1 cellular context compared by ENCODE assay signal in genomic region chrX:13734278-13735172, GRCh38.
TF ChIP-seq lines count a peak whose summit lies in the region.

OFD1 (plus strand) TSS chrX:13734748; CDS start chrX:13735072, 324 bp downstream.
TRAPPC2 (minus strand) TSS chrX:13734620; CDS start chrX:13719963, 14,657 bp downstream.

TF ChIP-seq in K562, 482 proteins besides CTCF, POLR2A, EP300 and RAD21 (continued from another document and continues in another):
- TF ChIP-seq ZNF174 (CRISPR knock-in tag; IDR thresholded peaks at IDR 0.05): no peak
- TF ChIP-seq RB1 (IDR thresholded peaks at IDR 0.05; ENCODE audit: low read depth): no peak
- TF ChIP-seq ATF3 (IDR thresholded peaks at IDR 0.05): no peak
- TF ChIP-seq ATF3 (CRISPR knock-in tag; conservative IDR thresholded peaks at IDR 0.05): no peak
- TF ChIP-seq PTTG1 (tag; IDR thresholded peaks at IDR 0.05; ENCODE audit: low read depth): no peak
- TF ChIP-seq ZNF655 (CRISPR knock-in tag; IDR thresholded peaks at IDR 0.05): no peak
- TF ChIP-seq SMARCB1 (IDR thresholded peaks at IDR 0.05; ENCODE audit: insufficient read length, low read depth): no peak
- TF ChIP-seq ZEB2 (IDR thresholded peaks at IDR 0.05): peak; percentile 88
- peak; percentile 41 for TF ChIP-seq HDAC3 (IDR thresholded peaks at IDR 0.05; ENCODE audit: borderline replicate concordance, partially characterized antibody)
- peak; percentile 89 for TF ChIP-seq GABPA (tag; conservative IDR thresholded peaks at IDR 0.05; ENCODE audit: low read depth)
- TF ChIP-seq ZNF12 (CRISPR knock-in tag; IDR thresholded peaks at IDR 0.05): no peak
- TF ChIP-seq ZNF175 (CRISPR knock-in tag; IDR thresholded peaks at IDR 0.05; ENCODE audit: low read depth): no peak
- no peak for TF ChIP-seq E2F8 (IDR thresholded peaks at IDR 0.05; ENCODE audit: low read depth, partially characterized antibody)
- no peak for TF ChIP-seq PKNOX1 (IDR thresholded peaks at IDR 0.05)
- no peak for TF ChIP-seq ZBTB12 (CRISPR knock-in tag; IDR thresholded peaks at IDR 0.05)
- peak; percentile 88 for TF ChIP-seq GABPB1 (CRISPR knock-in tag; IDR thresholded peaks at IDR 0.05)
- TF ChIP-seq MEIS2 (IDR thresholded peaks at IDR 0.05; ENCODE audit: partially characterized antibody): no peak
- TF ChIP-seq ZBTB26 (CRISPR knock-in tag; IDR thresholded peaks at IDR 0.05): no peak
- TF ChIP-seq ZNF764 (CRISPR knock-in tag; IDR thresholded peaks at IDR 0.05; ENCODE audit: low read depth): no peak
- TF ChIP-seq PBX2 (CRISPR knock-in tag; IDR thresholded peaks at IDR 0.05; ENCODE audit: low read depth): no peak
- TF ChIP-seq PBX2 (tag; conservative IDR thresholded peaks at IDR 0.05; ENCODE audit: low read depth): no peak
- TF ChIP-seq RBM25 (IDR thresholded peaks at IDR 0.05; ENCODE audit: low read depth, low read length, severe bottlenecking): peak; percentile 82
- no peak for TF ChIP-seq CEBPB (tag; IDR thresholded peaks at IDR 0.05)
- TF ChIP-seq CCNT2 (IDR thresholded peaks at IDR 0.05; ENCODE audit: borderline replicate concordance, extremely low read depth, insufficient read length, low read depth, low read length): no peak
- TF ChIP-seq ELF4 (CRISPR knock-in tag; IDR thresholded peaks at IDR 0.05): no peak
- peak in 2 of 3 experiments; percentile 8 to 52 for TF ChIP-seq YY1 (IDR thresholded peaks at IDR 0.05; ENCODE audit: borderline replicate concordance in 1 of 3, control insufficient read depth in 1 of 3, extremely low read depth in 1 of 3, insufficient read depth in 3 of 3, insufficient read length in 1 of 3, insufficient replicate concordance in 2 of 3, low read depth in 1 of 3, low read length in 2 of 3)
- peak; percentile 53 for TF ChIP-seq CXXC5 (CRISPR knock-in tag; IDR thresholded peaks at IDR 0.05)
- no peak for TF ChIP-seq GABPB2 (CRISPR knock-in tag; conservative IDR thresholded peaks at IDR 0.05)
- no peak for TF ChIP-seq SMC3 (conservative IDR thresholded peaks at IDR 0.05; ENCODE audit: insufficient read depth, low read depth, low read length)
- 0 out of 2 replicates have a peak, but pooled peaks have one; percentile 14 for TF ChIP-seq CC2D1A (IDR thresholded peaks at IDR 0.05)
- no peak for TF ChIP-seq CEBPG (CRISPR knock-in tag; IDR thresholded peaks at IDR 0.05)
- TF ChIP-seq CEBPG (tag; conservative IDR thresholded peaks at IDR 0.05 in 1 of 2, IDR thresholded peaks at IDR 0.05 in 1 of 2): no peak
- no peak for TF ChIP-seq ZNF668 (CRISPR knock-in tag; IDR thresholded peaks at IDR 0.05)
- TF ChIP-seq MYC (IDR thresholded peaks at IDR 0.05; ENCODE audit: low read depth, low read length): peak; percentile 66
- no peak for TF ChIP-seq MYC (CRISPR knock-in tag; IDR thresholded peaks at IDR 0.05; ENCODE audit: borderline replicate concordance, low read depth)
- TF ChIP-seq MAFF (IDR thresholded peaks at IDR 0.05; ENCODE audit: low read length): peak; percentile 68; the same call in 1 of the 2 replicates
- TF ChIP-seq ADNP (tag; IDR thresholded peaks at IDR 0.05): 0 out of 2 replicates have a peak, but pooled peaks have one; percentile 43
- no peak for TF ChIP-seq NCOA6 (IDR thresholded peaks at IDR 0.05)
- TF ChIP-seq ZNF695 (CRISPR knock-in tag; IDR thresholded peaks at IDR 0.05): no peak
- peak in 1 of 2 experiments; percentile 53 for TF ChIP-seq E2F6 (IDR thresholded peaks at IDR 0.05; ENCODE audit: borderline replicate concordance in 1 of 2, extremely low read depth in 1 of 2, insufficient read depth in 1 of 2, insufficient read length in 1 of 2, low read depth in 1 of 2, low read length in 1 of 2, poor library complexity in 1 of 2, severe bottlenecking in 1 of 2)
- no peak for TF ChIP-seq IRF9 (tag; IDR thresholded peaks at IDR 0.05)
- peak; percentile 83 to 99; a peak in 3 of 4 replicates for TF ChIP-seq SRF (CRISPR knock-in tag; IDR thresholded peaks at IDR 0.05)
- TF ChIP-seq MTA1 (IDR thresholded peaks at IDR 0.05; ENCODE audit: borderline replicate concordance): peak; percentile 52; the same call in 1 of the 2 replicates
- no peak for TF ChIP-seq AFF1 (IDR thresholded peaks at IDR 0.05; ENCODE audit: low read depth in 1 of 2, partially characterized antibody in 2 of 2)
- TF ChIP-seq ESRRB (CRISPR knock-in tag; IDR thresholded peaks at IDR 0.05; ENCODE audit: borderline replicate concordance): no peak
- TF ChIP-seq MEF2A (IDR thresholded peaks at IDR 0.05; ENCODE audit: control insufficient read depth, low read depth, low read length): peak; percentile 96
- no peak for TF ChIP-seq ZNF699 (CRISPR knock-in tag; IDR thresholded peaks at IDR 0.05; ENCODE audit: insufficient replicate concordance)
- no peak for TF ChIP-seq MTF1 (CRISPR knock-in tag; IDR thresholded peaks at IDR 0.05; ENCODE audit: borderline replicate concordance)
